ENCODE assay signal across 18 cellular contexts in genomic region chr7:148107741-148108140, GRCh38.
"Had no signal": no experiment of that assay in that cellular context is flagged by ENCODE, and none has a peak within 500 bp of the region (broad histone marks: within the 10 kb centered on the region; RNA-seq: fewer than 3 reads in every experiment).

No MANE protein-coding gene starts in this region.

- H3K4me3 ChIP-seq: esophagus muscularis mucosa, gastrocnemius medialis, heart right ventricle, right atrium auricular region, sigmoid colon, skin epidermis had no signal

- DNase-seq: effector memory CD8-positive, alpha-beta T cell; gastrocnemius medialis; heart right ventricle; hypothalamus; mesendoderm; naive B cell; sigmoid colon; stimulated activated CD4-positive, alpha-beta T cell treated with anti-CD3 and anti-CD28 coated beads, Interleukin-2, amount 100 ng/mL, for 24 hours; stimulated activated CD4-positive, alpha-beta T cell treated with anti-CD3 and anti-CD28 coated beads, Interleukin-4, amount 100 ng/mL, for 4 hours; stimulated activated naive CD4-positive, alpha-beta T cell; trophoblast cell had no signal

- H3K9me3 Mint-ChIP-seq: naive B cell had no signal

- H3K9me3 ChIP-seq: esophagus muscularis mucosa, gastrocnemius medialis, heart right ventricle, neutrophil, right atrium auricular region, sigmoid colon had no signal

- H3K27ac ChIP-seq: epithelial cell of prostate, esophagus muscularis mucosa, gastrocnemius medialis, heart right ventricle, neutrophil, right atrium auricular region, sigmoid colon, skin epidermis had no signal

- H3K27me3 Mint-ChIP-seq: effector memory CD8-positive, alpha-beta T cell had no signal

- H3K36me3 Mint-ChIP-seq: naive B cell had no signal

- H3K27ac Mint-ChIP-seq: effector memory CD8-positive, alpha-beta T cell; naive B cell had no signal

- FAIRE-seq: islet of Langerhans had no signal

- H3K4me1 ChIP-seq: esophagus muscularis mucosa, gastrocnemius medialis, right atrium auricular region, sigmoid colon had no signal

- H3K4me3 Mint-ChIP-seq: effector memory CD8-positive, alpha-beta T cell; nephron had no signal

- H3K36me3 ChIP-seq: esophagus muscularis mucosa, gastrocnemius medialis, heart right ventricle, neutrophil, right atrium auricular region, sigmoid colon had no signal

- H3K27me3 ChIP-seq: esophagus muscularis mucosa, gastrocnemius medialis, neutrophil, right atrium auricular region, sigmoid colon had no signal

- H3K4me1 Mint-ChIP-seq: naive B cell had no signal
